In genomic region chr3:190718691-190719090, GRCh38 we compare ENCODE assay signal across 12 cellular contexts.
DNase-seq lines count a peak whose midpoint lies in the region; ATAC-seq, FAIRE-seq and TF ChIP-seq lines count a peak whose summit lies in the region.
"Had no signal": no experiment of that assay in that cellular context is flagged by ENCODE, and none has a peak within 500 bp of the region (broad histone marks: within the 10 kb centered on the region; RNA-seq: fewer than 3 reads in every experiment).

No MANE protein-coding gene starts in this region.

- 23% methylated on average over 4 of the region's 4 CpGs for WGBS in A549 (ENCODE audit: missing lambda C conversion rate)

- peaks cover 12% of the 10 kb centered on the region for H3K4me1 Mint-ChIP-seq in HFFc6 (ENCODE audit: low read depth)

- H3K4me3 ChIP-seq in A549 (no peak overlapping the region), astrocyte of the cerebellum (ENCODE audit: low read depth, low read length) (no peak overlapping the region)
- H3K4me3 ChIP-seq: colonic mucosa had no signal

- ATAC-seq in A549 (no peak), GM21786 (IDR thresholded peaks at IDR 0.05; ENCODE audit: unreplicated experiment) (no peak)
- ATAC-seq in activated naive CD4-positive, alpha-beta T cell treated with anti-CD3 and anti-CD28 coated beads, Interleukin-2, amount 50 U/mL, for 72 hours = no peak
- ATAC-seq: activated CD4-positive, CD25-positive, alpha-beta regulatory T cell treated with anti-CD3 and anti-CD28 coated beads, Interleukin-2, amount 50 U/mL, for 24 hours had no signal

- TF ChIP-seq POLR2A in A549 (IDR thresholded peaks at IDR 0.05; ENCODE audit: low read length) = no peak

- no peaks in the 10 kb centered on the region for H3K9me3 ChIP-seq in A549
- H3K9me3 ChIP-seq: colonic mucosa had no signal

- DNase-seq in A549 (ENCODE audit: low read depth in 1 of 2, low spot score in 1 of 2) (no peak), HFFc6 (peak; percentile 46), astrocyte of the cerebellum (ENCODE audit: low read depth) (peak; percentile 63), iris pigment epithelial cell (ENCODE audit: low read depth) (peak; percentile 76), medulla oblongata (ENCODE audit: extremely low spot score) (no peak), NCI-H1417 (lab: John Stamatoyannopoulos, UW) (no peak)
- DNase-seq in activated naive CD4-positive, alpha-beta T cell treated with anti-CD3 and anti-CD28 coated beads, Interleukin-2, amount 50 U/mL, for 72 hours (ENCODE audit: low spot score in 2 of 2) = no peak
- DNase-seq: colonic mucosa, NCI-H1105 treated with DMSO at 0.1 percent for 48 hours, SHP77 had no signal

- CTCF ChIA-PET in A549 (lab: Yijun Ruan, JAX) = no interaction called here

- peak overlapping the region; percentile 68 for H3K4me3 Mint-ChIP-seq in HFFc6

- H3K4me1 ChIP-seq in A549 = no peaks in the 10 kb centered on the region
- H3K4me1 ChIP-seq: colonic mucosa had no signal

- POLR2A ChIA-PET in A549 (lab: Yijun Ruan, JAX) = no interaction called here

- TF ChIP-seq RAD21 in A549 (conservative IDR thresholded peaks at IDR 0.05 in 1 of 2, IDR thresholded peaks at IDR 0.05 in 1 of 2) = no peak

- no peaks in the 10 kb centered on the region for H3K9me3 Mint-ChIP-seq in HFFc6
- H3K9me3 Mint-ChIP-seq in activated naive CD4-positive, alpha-beta T cell treated with anti-CD3 and anti-CD28 coated beads, Interleukin-2, amount 50 U/mL, for 72 hours = no peaks in the 10 kb centered on the region

- H3K27ac Mint-ChIP-seq in HFFc6 = no peak overlapping the region
- H3K27ac Mint-ChIP-seq in activated naive CD4-positive, alpha-beta T cell treated with anti-CD3 and anti-CD28 coated beads, Interleukin-2, amount 50 U/mL, for 72 hours = no peak overlapping the region

- FAIRE-seq in A549 (lab: Jason Lieb, UNC) = no peak

- H3K27me3 Mint-ChIP-seq in HFFc6 (ENCODE audit: insufficient read depth) = no peaks in the 10 kb centered on the region; the same call in 1 of the 2 replicates

- no peak overlapping the region for H3K4me2 ChIP-seq in A549

- no peak for TF ChIP-seq EP300 in A549 (IDR thresholded peaks at IDR 0.05)

- H3K27ac ChIP-seq in A549 = no peak overlapping the region
- H3K27ac ChIP-seq: colonic mucosa had no signal

- TF ChIP-seq CTCF in A549 (IDR thresholded peaks at IDR 0.05) = no peak
- TF ChIP-seq CTCF in HFFc6 (IDR thresholded peaks at IDR 0.05) = no peak
- TF ChIP-seq CTCF in astrocyte of the cerebellum (IDR thresholded peaks at IDR 0.05; ENCODE audit: low read depth, low read length, missing control alignments) = no peak

- H3K36me3 Mint-ChIP-seq in HFFc6 (ENCODE audit: low read depth) = no peaks in the 10 kb centered on the region
- no peaks in the 10 kb centered on the region for H3K36me3 Mint-ChIP-seq in activated naive CD4-positive, alpha-beta T cell treated with anti-CD3 and anti-CD28 coated beads, Interleukin-2, amount 50 U/mL, for 72 hours

- in situ Hi-C loops in astrocyte of the cerebellum (cut with HindIII; ENCODE audit: low sequenced_read_pairs) = loop anchor here (25.0 kb wide), 2 partner anchors 506 to 756 kb away; no protein-coding TSS in a partner anchor

TF ChIP-seq in A549, 52 proteins besides CTCF, POLR2A, EP300 and RAD21:
- TF ChIP-seq FOSL2 (IDR thresholded peaks at IDR 0.05) = no peak
- peak; percentile 29; the same call in 1 of the 2 replicates for TF ChIP-seq FOSL2 (CRISPR knock-in tag; IDR thresholded peaks at IDR 0.05)
- TF ChIP-seq MAX (IDR thresholded peaks at IDR 0.05) = no peak
- TF ChIP-seq E2F6 (IDR thresholded peaks at IDR 0.05; ENCODE audit: borderline replicate concordance, low read depth) = no peak
- TF ChIP-seq MAZ (IDR thresholded peaks at IDR 0.05; ENCODE audit: borderline replicate concordance, low read depth, low read length) = no peak
- no peak for TF ChIP-seq SMC3 (IDR thresholded peaks at IDR 0.05)

Comparison
In these comparisons a context has a peak if more than half of its experiments do, and no peak if none do; other contexts are left out.
1. DNase-seq: peak in HFFc6 (single experiment), astrocyte of the cerebellum (single experiment) and iris pigment epithelial cell (single experiment); none in A549 (0 of 2), medulla oblongata (single experiment), activated naive CD4-positive, alpha-beta T cell treated with anti-CD3 and anti-CD28 coated beads, Interleukin-2, amount 50 U/mL, for 72 hours (0 of 2) and NCI-H1417 (0 of 3).